1 cellular context compared by ENCODE assay signal in the genomic region with DNA sequence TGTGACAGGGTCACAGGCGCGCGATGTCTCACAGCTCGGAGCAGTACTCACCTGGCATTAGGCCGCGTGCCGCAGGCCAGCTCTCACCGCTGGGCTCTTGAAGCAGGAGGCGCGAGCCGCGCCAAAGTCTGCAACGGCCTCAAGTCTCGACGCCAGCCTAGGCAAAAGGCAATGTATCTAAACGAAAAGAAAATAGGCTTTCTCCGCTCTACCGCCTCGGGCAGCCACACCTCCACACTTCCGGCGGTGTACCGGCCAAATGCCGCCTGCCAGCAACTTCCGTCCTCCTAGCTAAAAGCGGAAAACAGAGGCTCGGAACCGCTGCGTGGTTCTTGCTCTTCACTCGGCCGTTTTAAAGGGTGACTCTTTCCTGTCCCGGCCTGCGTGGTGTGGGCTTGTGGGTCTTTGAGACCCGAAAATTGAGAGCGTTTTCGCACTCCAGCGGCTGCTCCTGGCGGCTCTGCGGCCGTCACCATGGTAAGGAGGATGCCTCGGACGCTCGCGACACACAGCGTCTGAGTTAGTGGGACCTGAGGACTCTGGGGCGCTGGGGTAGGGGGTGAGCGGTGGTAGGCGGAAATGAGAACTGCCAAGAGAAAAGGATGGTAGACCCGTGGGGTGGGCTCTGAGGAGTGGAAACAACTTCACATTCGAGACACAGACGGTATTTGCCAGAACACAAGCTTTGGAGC.
A peak's percentile ranks its signal among the peaks of the same experiment; 100 is the strongest.
TF ChIP-seq lines count a peak whose summit lies in the region.

Gene GFM2, minus strand, starts transcription at position 231 of the 692 bp plus-strand sequence. CDS start 3,375 bp downstream, outside the sequence.
Gene NSA2, plus strand, starts transcription at position 363 of the 692 bp plus-strand sequence. Its CDS starts 112 bp downstream, at position 475.

TF ChIP-seq in HepG2, 621 proteins besides CTCF, POLR2A, EP300 and RAD21 (continued from another document and continues in another):
- TF ChIP-seq ZNF800 (CRISPR knock-in tag; IDR thresholded peaks at IDR 0.05) = peak; percentile 69; the same call in 1 of the 2 replicates
- TF ChIP-seq RCOR2 (CRISPR knock-in tag; IDR thresholded peaks at IDR 0.05) = no peak
- peak; percentile 87 for TF ChIP-seq BRCA1 (CRISPR knock-in tag; IDR thresholded peaks at IDR 0.05)
- peak; percentile 72; the same call in 1 of the 2 replicates for TF ChIP-seq ZNF788 (CRISPR knock-in tag; IDR thresholded peaks at IDR 0.05; ENCODE audit: borderline replicate concordance)
- TF ChIP-seq HNRNPL (IDR thresholded peaks at IDR 0.05; ENCODE audit: low read depth, low read length) = peak; percentile 47; the same call in 1 of the 2 replicates
- TF ChIP-seq FOXP1 (IDR thresholded peaks at IDR 0.05) = no peak
- TF ChIP-seq FOXP1 (CRISPR knock-in tag; IDR thresholded peaks at IDR 0.05) = peak; percentile 33; the same call in 1 of the 2 replicates
- TF ChIP-seq, protein P1, sequence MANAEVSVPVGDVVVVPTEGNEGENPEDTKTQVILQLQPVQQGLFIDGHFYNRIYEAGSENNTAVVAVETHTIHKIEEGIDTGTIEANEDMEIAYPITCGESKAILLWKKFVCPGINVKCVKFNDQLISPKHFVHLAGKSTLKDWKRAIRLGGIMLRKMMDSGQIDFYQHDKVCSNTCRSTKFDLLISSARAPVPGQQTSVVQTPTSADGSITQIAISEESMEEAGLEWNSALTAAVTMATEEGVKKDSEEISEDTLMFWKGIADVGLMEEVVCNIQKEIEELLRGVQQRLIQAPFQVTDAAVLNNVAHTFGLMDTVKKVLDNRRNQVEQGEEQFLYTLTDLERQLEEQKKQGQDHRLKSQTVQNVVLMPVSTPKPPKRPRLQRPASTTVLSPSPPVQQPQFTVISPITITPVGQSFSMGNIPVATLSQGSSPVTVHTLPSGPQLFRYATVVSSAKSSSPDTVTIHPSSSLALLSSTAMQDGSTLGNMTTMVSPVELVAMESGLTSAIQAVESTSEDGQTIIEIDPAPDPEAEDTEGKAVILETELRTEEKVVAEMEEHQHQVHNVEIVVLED (CRISPR knock-in tag; IDR thresholded peaks at IDR 0.05; ENCODE audit: borderline replicate concordance) = peak; percentile 77
- no peak for TF ChIP-seq BCLAF1 (IDR thresholded peaks at IDR 0.05)
- no peak; the same call in 1 of the 2 replicates for TF ChIP-seq ZFAT (CRISPR knock-in tag; conservative IDR thresholded peaks at IDR 0.05)
- 0 out of 2 replicates have a peak, but pooled peaks have one; percentile 56 for TF ChIP-seq SATB2 (CRISPR knock-in tag; IDR thresholded peaks at IDR 0.05)
- TF ChIP-seq ZFP1 (CRISPR knock-in tag; IDR thresholded peaks at IDR 0.05) = peak; percentile 81; the same call in 1 of the 2 replicates
- peak; percentile 30; the same call in 1 of the 2 replicates for TF ChIP-seq HOMEZ (CRISPR knock-in tag; IDR thresholded peaks at IDR 0.05; ENCODE audit: low read depth)
- no peak for TF ChIP-seq GRHL1 (CRISPR knock-in tag; conservative IDR thresholded peaks at IDR 0.05)
- no peak for TF ChIP-seq NR1H2 (CRISPR knock-in tag; IDR thresholded peaks at IDR 0.05; ENCODE audit: borderline replicate concordance, low read depth)
- TF ChIP-seq, protein P2, sequence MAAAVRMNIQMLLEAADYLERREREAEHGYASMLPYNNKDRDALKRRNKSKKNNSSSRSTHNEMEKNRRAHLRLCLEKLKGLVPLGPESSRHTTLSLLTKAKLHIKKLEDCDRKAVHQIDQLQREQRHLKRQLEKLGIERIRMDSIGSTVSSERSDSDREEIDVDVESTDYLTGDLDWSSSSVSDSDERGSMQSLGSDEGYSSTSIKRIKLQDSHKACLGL (CRISPR knock-in tag; IDR thresholded peaks at IDR 0.05) = peak; percentile 64; the same call in 1 of the 2 replicates
- TF ChIP-seq ZNF550 (CRISPR knock-in tag; IDR thresholded peaks at IDR 0.05; ENCODE audit: borderline replicate concordance) = peak; percentile 83; the same call in 1 of the 2 replicates
- TF ChIP-seq RAD51 (IDR thresholded peaks at IDR 0.05; ENCODE audit: borderline replicate concordance) = no peak
- TF ChIP-seq FOXJ3 (CRISPR knock-in tag; IDR thresholded peaks at IDR 0.05; ENCODE audit: borderline replicate concordance) = peak; percentile 59; the same call in 1 of the 2 replicates
- TF ChIP-seq EEA1 (CRISPR knock-in tag; IDR thresholded peaks at IDR 0.05; ENCODE audit: borderline replicate concordance) = peak; percentile 60; the same call in 1 of the 2 replicates
- TF ChIP-seq ZBTB38 (CRISPR knock-in tag; IDR thresholded peaks at IDR 0.05) = peak; percentile 90
- no peak for TF ChIP-seq NONO (IDR thresholded peaks at IDR 0.05)
- TF ChIP-seq NONO (CRISPR knock-in tag; conservative IDR thresholded peaks at IDR 0.05) = peak; percentile 92
- peak; percentile 50; the same call in 1 of the 2 replicates for TF ChIP-seq TBX3 (IDR thresholded peaks at IDR 0.05; ENCODE audit: borderline replicate concordance)
- peak; percentile 62 for TF ChIP-seq SP2 (CRISPR knock-in tag; IDR thresholded peaks at IDR 0.05)
- TF ChIP-seq FOXC1 (CRISPR knock-in tag; IDR thresholded peaks at IDR 0.05; ENCODE audit: borderline replicate concordance) = no peak; the same call in 1 of the 2 replicates
- TF ChIP-seq HOXA3 (CRISPR knock-in tag; IDR thresholded peaks at IDR 0.05) = peak; percentile 89
- peak; percentile 55; the same call in 1 of the 2 replicates for TF ChIP-seq FOXP4 (CRISPR knock-in tag; IDR thresholded peaks at IDR 0.05)
- TF ChIP-seq CHCHD3 (CRISPR knock-in tag; IDR thresholded peaks at IDR 0.05) = no peak
- TF ChIP-seq TBL1XR1 (IDR thresholded peaks at IDR 0.05; ENCODE audit: borderline replicate concordance, low read length, partially characterized antibody) = no peak
- TF ChIP-seq DRAP1 (CRISPR knock-in tag; IDR thresholded peaks at IDR 0.05) = peak; percentile 87
- TF ChIP-seq, protein P3, sequence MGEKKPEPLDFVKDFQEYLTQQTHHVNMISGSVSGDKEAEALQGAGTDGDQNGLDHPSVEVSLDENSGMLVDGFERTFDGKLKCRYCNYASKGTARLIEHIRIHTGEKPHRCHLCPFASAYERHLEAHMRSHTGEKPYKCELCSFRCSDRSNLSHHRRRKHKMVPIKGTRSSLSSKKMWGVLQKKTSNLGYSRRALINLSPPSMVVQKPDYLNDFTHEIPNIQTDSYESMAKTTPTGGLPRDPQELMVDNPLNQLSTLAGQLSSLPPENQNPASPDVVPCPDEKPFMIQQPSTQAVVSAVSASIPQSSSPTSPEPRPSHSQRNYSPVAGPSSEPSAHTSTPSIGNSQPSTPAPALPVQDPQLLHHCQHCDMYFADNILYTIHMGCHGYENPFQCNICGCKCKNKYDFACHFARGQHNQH (CRISPR knock-in tag; IDR thresholded peaks at IDR 0.05) = peak; percentile 90
- TF ChIP-seq ARNT2 (CRISPR knock-in tag; IDR thresholded peaks at IDR 0.05; ENCODE audit: low read depth) = 0 out of 2 replicates have a peak, but pooled peaks have one; percentile 38
- TF ChIP-seq SNAPC4 (CRISPR knock-in tag; IDR thresholded peaks at IDR 0.05) = peak; percentile 86; the same call in 1 of the 2 replicates
